Comparison of ENCODE assay signal across 8 cellular contexts in the genomic region with DNA sequence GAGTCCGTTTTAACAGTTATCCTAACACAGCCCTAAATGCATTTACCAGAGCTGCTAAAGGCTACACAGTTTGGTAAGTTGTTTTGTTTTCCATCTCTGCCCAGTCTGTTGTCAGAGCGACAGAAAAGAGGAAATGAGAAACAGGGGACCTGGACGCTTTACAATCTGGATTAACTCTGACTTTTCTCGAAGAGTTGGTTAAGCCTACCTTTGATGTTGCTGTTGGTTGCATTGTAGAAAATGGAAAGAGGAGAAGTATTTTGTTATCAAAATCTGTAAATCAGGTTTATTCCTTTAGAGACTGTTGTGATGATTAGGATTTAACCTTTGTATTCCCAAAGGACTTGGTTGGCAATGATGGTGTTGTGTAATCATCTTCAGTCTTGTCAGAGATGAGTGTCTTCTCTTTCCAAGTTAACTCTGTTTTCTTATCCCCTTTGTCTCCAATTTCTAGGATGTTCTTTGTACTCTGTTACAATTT. TPM values are rescaled to one million over a fixed set of nuclear protein-coding genes. Genes with fewer than 3 reads are reported as not detected.
A peak's percentile ranks its signal among the peaks of the same experiment; 100 is the strongest.
DNase-seq lines count a peak whose midpoint lies in the region; ATAC-seq and TF ChIP-seq lines count a peak whose summit lies in the region.

No MANE protein-coding gene starts in this region.

- H3K27me3 Mint-ChIP-seq in CD4-positive, alpha-beta T cell: peaks cover under 1% of the 10 kb centered on the region

- no peaks in the 10 kb centered on the region for H3K9me2 ChIP-seq in SU-DHL-6 (replicated peaks; ENCODE audit: insufficient read depth, low read length)

- no peaks in the 10 kb centered on the region for H3K9me3 Mint-ChIP-seq in CD4-positive, alpha-beta T cell

- peak overlapping the region; percentile 57 for H2AFZ ChIP-seq in SU-DHL-6 (ENCODE audit: low read depth, low read length, severe bottlenecking)

- H3K9me3 ChIP-seq in CD4-positive, alpha-beta T cell (ENCODE audit: control insufficient read depth, low read length): no peaks in the 10 kb centered on the region
- H3K9me3 ChIP-seq in SU-DHL-6 (ENCODE audit: insufficient read depth, low read length) (no peaks in the 10 kb centered on the region), neutrophil (no peaks in the 10 kb centered on the region)

- no peaks in the 10 kb centered on the region for H3K79me2 ChIP-seq in SU-DHL-6 (ENCODE audit: insufficient read depth, low read length)

- no peak for TF ChIP-seq CTCF in CD4-positive, alpha-beta T cell (IDR thresholded peaks at IDR 0.05)
- TF ChIP-seq CTCF in SU-DHL-6 (IDR thresholded peaks at IDR 0.05; ENCODE audit: insufficient read depth, low read length, poor library complexity, severe bottlenecking) (no peak), neutrophil (IDR thresholded peaks at IDR 0.05) (no peak)

- H4K20me1 ChIP-seq in SU-DHL-6 (ENCODE audit: low read depth, low read length): no peaks in the 10 kb centered on the region

- DNase-seq in CD4-positive, alpha-beta T cell: no peak
- peak; percentile 88 for DNase-seq in fibroblast of gingiva (ENCODE audit: low read depth)

- peaks cover 7 to 17% of the 10 kb centered on the region in 2 experiments for H3K4me1 ChIP-seq in neutrophil (ENCODE audit: control insufficient read depth in 1 of 2, insufficient read depth in 1 of 2, low read depth in 1 of 2, low read length in 1 of 2)

- H3K4me3 ChIP-seq in SU-DHL-6 (ENCODE audit: insufficient read depth, low read length, poor library complexity, severe bottlenecking): no peak overlapping the region
- H3K4me3 ChIP-seq in neutrophil (ENCODE audit: low read depth in 1 of 2, low read length in 1 of 2): peak overlapping the region; percentile 12 to 63

- peaks cover 8% of the 10 kb centered on the region for H3K36me3 Mint-ChIP-seq in CD4-positive, alpha-beta T cell (ENCODE audit: low read depth)

- CTCF ChIA-PET in CD4-positive, alpha-beta T cell (lab: Charles Lee): no interaction called here

- POLR2A ChIA-PET in CD4-positive, alpha-beta T cell (lab: Charles Lee): no interaction called here

- H3K4me2 ChIP-seq in SU-DHL-6 (ENCODE audit: low read depth, low read length, poor library complexity, severe bottlenecking): peak overlapping the region; percentile 50

- H3K4me3 Mint-ChIP-seq in CD4-positive, alpha-beta T cell: peak overlapping the region; percentile 96

- H3K9ac ChIP-seq in SU-DHL-6 (ENCODE audit: low read length): no peak overlapping the region

- intact Hi-C loops in CD4-positive, alpha-beta T cell (cut with DNase I, micrococcal nuclease): loop anchor here (5.0 to 10.0 kb wide), 3 partner anchors 91 to 1196 kb away; no protein-coding TSS in a partner anchor

- H3K27ac ChIP-seq in CD4-positive, alpha-beta T cell (ENCODE audit: low read depth, low read length): no peak overlapping the region
- H3K27ac ChIP-seq in SU-DHL-6 (ENCODE audit: low read depth, low read length): no peak overlapping the region
- no peak overlapping the region for H3K27ac ChIP-seq in neutrophil

- H3K27ac Mint-ChIP-seq in CD4-positive, alpha-beta T cell: peak overlapping the region; percentile 87

- H3K4me1 Mint-ChIP-seq in CD4-positive, alpha-beta T cell (ENCODE audit: low read depth): peaks cover 25% of the 10 kb centered on the region

- H3K27me3 ChIP-seq in CD4-positive, alpha-beta T cell (ENCODE audit: control insufficient read depth, insufficient read depth, low read length): no peaks in the 10 kb centered on the region
- H3K27me3 ChIP-seq in SU-DHL-6 (ENCODE audit: low read length) (no peaks in the 10 kb centered on the region), neutrophil (peaks cover 35% of the 10 kb centered on the region)

- H3K36me3 ChIP-seq in SU-DHL-6 (ENCODE audit: low read length) (no peaks in the 10 kb centered on the region), neutrophil (no peaks in the 10 kb centered on the region)

- no peak for ATAC-seq in CD4-positive, alpha-beta T cell (ENCODE audit: poor library complexity)
- ATAC-seq in GM18909 (IDR thresholded peaks at IDR 0.05; ENCODE audit: poor library complexity, unreplicated experiment): peak; percentile 47
- peak; percentile 42 for ATAC-seq in HG03442 (IDR thresholded peaks at IDR 0.05; ENCODE audit: unreplicated experiment)
- ATAC-seq in HG03045 (IDR thresholded peaks at IDR 0.05; ENCODE audit: unreplicated experiment): no peak
- no peak for ATAC-seq in GM19397 (IDR thresholded peaks at IDR 0.05; ENCODE audit: unreplicated experiment)

- peaks cover 5% of the 10 kb centered on the region; the same call in 1 of the 2 replicates for H3F3A ChIP-seq in SU-DHL-6 (ENCODE audit: insufficient read depth)

RNA-seq across cellular contexts. Expression of gene ANGPTL5, which starts 0.5 kb away (rescaled TPM):
- total RNA-seq in CD4-positive, alpha-beta T cell: not detected

RNA-seq across cellular contexts. Expression of gene CEP126, which starts 1.0 kb away (rescaled TPM):
- 1 to 10 TPM in 1 of 2 experiments, under 1 TPM in 1; 0.96 to 1.2 TPM for total RNA-seq in CD4-positive, alpha-beta T cell

Comparison
In these comparisons a context has a peak if more than half of its experiments do, and no peak if none do; other contexts are left out.
1. ATAC-seq: peak in GM18909 (single experiment) and HG03442 (single experiment); none in CD4-positive, alpha-beta T cell (single experiment), HG03045 (single experiment) and GM19397 (single experiment).